In the genomic region with DNA sequence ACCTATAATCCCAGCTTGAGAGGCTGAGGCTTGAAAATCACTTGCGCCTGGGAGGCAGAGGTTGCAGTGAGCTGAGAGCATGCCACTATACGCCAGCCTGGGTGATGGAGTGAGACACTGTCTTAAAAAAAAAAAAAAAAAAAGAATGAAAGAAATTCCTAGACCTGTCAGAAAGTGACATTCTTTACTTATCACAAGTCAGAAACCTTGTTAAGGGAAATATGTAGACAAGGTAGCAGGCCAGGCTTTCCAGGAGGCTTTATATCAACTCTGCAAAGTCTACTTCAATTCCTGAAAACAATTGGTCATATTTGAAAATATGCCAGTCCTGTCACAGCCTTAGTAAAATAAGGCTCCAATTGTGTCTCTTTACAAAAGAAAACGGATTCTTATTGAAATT, we compare ENCODE assay signal across 8 cellular contexts.
"Had no signal": no experiment of that assay in that cellular context is flagged by ENCODE, and none has a peak within 500 bp of the region (broad histone marks: within the 10 kb centered on the region; RNA-seq: fewer than 3 reads in every experiment).

No MANE protein-coding gene starts in this region.

- ATAC-seq: GM23338, HCT116 had no signal

- H3K4me3 ChIP-seq: GM23338, HAP-1 had no signal

- H3K4me2 ChIP-seq: GM23338 had no signal

- H2AFZ ChIP-seq: GM23338 had no signal

- H3K4me1 ChIP-seq: HAP-1 had no signal

- H3K36me3 ChIP-seq: HAP-1 had no signal

- DNase-seq: GOT3, H7, H9, HCEC 1CT, HFFc6 had no signal
